ENCODE assay signal across 9 cellular contexts in genomic region chr13:96090240-96091101, GRCh38. TPM values are rescaled to one million over a fixed set of nuclear protein-coding genes. Genes with fewer than 3 reads are reported as not detected.
DNase-seq lines count a peak whose midpoint lies in the region; ATAC-seq and TF ChIP-seq lines count a peak whose summit lies in the region.
"Had no signal": no experiment of that assay in that cellular context is flagged by ENCODE, and none has a peak within 500 bp of the region (broad histone marks: within the 10 kb centered on the region; RNA-seq: fewer than 3 reads in every experiment).

No MANE protein-coding gene starts in this region.

- TF ChIP-seq CTCF in GM10266 (IDR thresholded peaks at IDR 0.05; ENCODE audit: control insufficient read depth, insufficient read depth, low read depth, missing control alignments) (no peak), Peyer's patch (IDR thresholded peaks at IDR 0.05) (no peak), fibroblast of villous mesenchyme (IDR thresholded peaks at IDR 0.05; ENCODE audit: insufficient read depth, low read depth, low read length) (no peak), progenitor cell of endocrine pancreas (IDR thresholded peaks at IDR 0.05; ENCODE audit: unreplicated experiment) (no peak)

- H3K27ac Mint-ChIP-seq in progenitor cell of endocrine pancreas (no peak overlapping the region), T-cell (no peak overlapping the region)
- H3K27ac Mint-ChIP-seq in T-helper 2 cell treated with Interferon-gamma antibody and Interleukin-4, amounts not matched to agents 5 μg/mL and 100 μg/mL, for 36 hours: no peak overlapping the region
- H3K27ac Mint-ChIP-seq: memory B cell had no signal

- CTCF ChIA-PET in T-cell (lab: Charles Lee): no interaction called here

- no peak overlapping the region for H3K27ac ChIP-seq in Peyer's patch

- peaks cover 15% of the 10 kb centered on the region for H3K4me1 ChIP-seq in HAP-1
- peaks cover 0 to 13% (median 0%) of the 10 kb centered on the region in 4 donors for H3K4me1 ChIP-seq in Peyer's patch

- H3K36me3 Mint-ChIP-seq in progenitor cell of endocrine pancreas (ENCODE audit: insufficient read depth): no peaks in the 10 kb centered on the region
- no peaks in the 10 kb centered on the region for H3K36me3 Mint-ChIP-seq in T-helper 2 cell treated with Interferon-gamma antibody and Interleukin-4, amounts not matched to agents 5 μg/mL and 100 μg/mL, for 36 hours (ENCODE audit: low read depth)
- no peaks in the 10 kb centered on the region for H3K36me3 Mint-ChIP-seq in T-cell
- H3K36me3 Mint-ChIP-seq: memory B cell had no signal

- ATAC-seq in T-cell (replicated peaks in 1 of 4) (no peak), HG03025 (IDR thresholded peaks at IDR 0.05; ENCODE audit: low FRiP score, unreplicated experiment) (no peak)

- POLR2A ChIA-PET in T-cell (lab: Charles Lee): no interaction called here

- H3K36me3 ChIP-seq in HAP-1 (replicated peaks) (no peaks in the 10 kb centered on the region), Peyer's patch (no peaks in the 10 kb centered on the region)

- no peaks in the 10 kb centered on the region for H3K9me3 Mint-ChIP-seq in progenitor cell of endocrine pancreas (ENCODE audit: low read depth)
- no peaks in the 10 kb centered on the region for H3K9me3 Mint-ChIP-seq in T-helper 2 cell treated with Interferon-gamma antibody and Interleukin-4, amounts not matched to agents 5 μg/mL and 100 μg/mL, for 36 hours
- H3K9me3 Mint-ChIP-seq in T-cell: peaks cover 0 to 3% (median 0%) of the 10 kb centered on the region in 3 donors
- H3K9me3 Mint-ChIP-seq: memory B cell had no signal

- TF ChIP-seq POLR2A in Peyer's patch (IDR thresholded peaks at IDR 0.05): no peak

- H3K27me3 ChIP-seq in HAP-1 (ENCODE audit: low read depth) (peaks cover 7% of the 10 kb centered on the region; the same call in 1 of the 2 replicates), Peyer's patch (peaks cover 0 to 9% of the 10 kb centered on the region in 2 donors)

- H3K4me3 ChIP-seq in HAP-1 (peak overlapping the region; percentile 50), Peyer's patch (peak overlapping the region in 3 of 4 donors; percentile 24 to 49 (median 46)), fibroblast of villous mesenchyme (ENCODE audit: low read depth, low read length) (peak overlapping the region; percentile 55)

- peaks cover 81% of the 10 kb centered on the region for H3K27me3 Mint-ChIP-seq in progenitor cell of endocrine pancreas
- peaks cover 57% of the 10 kb centered on the region for H3K27me3 Mint-ChIP-seq in T-helper 2 cell treated with Interferon-gamma antibody and Interleukin-4, amounts not matched to agents 5 μg/mL and 100 μg/mL, for 36 hours (ENCODE audit: low read depth)
- peaks cover 48 to 69% of the 10 kb centered on the region in 2 donors for H3K27me3 Mint-ChIP-seq in T-cell

- peaks cover 7% of the 10 kb centered on the region for H3K4me1 Mint-ChIP-seq in progenitor cell of endocrine pancreas (ENCODE audit: low read depth)
- H3K4me1 Mint-ChIP-seq in T-helper 2 cell treated with Interferon-gamma antibody and Interleukin-4, amounts not matched to agents 5 μg/mL and 100 μg/mL, for 36 hours (ENCODE audit: low read depth): no peaks in the 10 kb centered on the region
- peaks cover 0 to 9% (median 6%) of the 10 kb centered on the region in 3 donors for H3K4me1 Mint-ChIP-seq in T-cell

- DNase-seq in GM10266 (ENCODE audit: extremely low spot score) (peak; percentile 58), HAP-1 (ENCODE audit: low spot score in 2 of 2) (peak in 1 of 2 experiments; percentile 44), Peyer's patch (no peak), fibroblast of villous mesenchyme (ENCODE audit: low read depth) (no peak), progenitor cell of endocrine pancreas (ENCODE audit: low spot score, unreplicated experiment) (peak; percentile 24), T-cell (no peak)
- DNase-seq in T-helper 2 cell treated with Interferon-gamma antibody and Interleukin-4, amounts not matched to agents 5 μg/mL and 100 μg/mL, for 36 hours (ENCODE audit: low spot score): no peak

- no peaks in the 10 kb centered on the region for H3K9me3 ChIP-seq in HAP-1
- H3K9me3 ChIP-seq in Peyer's patch: no peaks in the 10 kb centered on the region

- in situ Hi-C loops in HAP-1 (cut with MboI; ENCODE audit: low sequenced_read_pairs): no loop called here

- H3K4me3 Mint-ChIP-seq in progenitor cell of endocrine pancreas (ENCODE audit: low read depth) (peak overlapping the region; percentile 31), T-cell (no peak overlapping the region)
- no peak overlapping the region for H3K4me3 Mint-ChIP-seq in T-helper 2 cell treated with Interferon-gamma antibody and Interleukin-4, amounts not matched to agents 5 μg/mL and 100 μg/mL, for 36 hours

RNA-seq across cellular contexts. Expression of gene HS6ST3, which starts 0.6 kb away (rescaled TPM):
- total RNA-seq in Peyer's patch: under 1 TPM in 1 of 4 donors, not detected in 3; 0.09 TPM
- not detected in 2 replicates for total RNA-seq in fibroblast of villous mesenchyme
- 0.84 and 2.0 TPM in 2 replicates for total RNA-seq in progenitor cell of endocrine pancreas
- not detected for total RNA-seq in T-cell

RNA-seq across cellular contexts. Expression of gene UGGT2, which starts 37.3 kb away (rescaled TPM):
- total RNA-seq in Peyer's patch: 10 to 100 TPM; 17.5 to 29.9 (median 25.2) TPM
- 63.0 and 63.5 TPM in 2 replicates for total RNA-seq in fibroblast of villous mesenchyme
- total RNA-seq in progenitor cell of endocrine pancreas: 45.1 and 49.2 TPM in 2 replicates
- total RNA-seq in T-cell: under 1 TPM in 4 of 5 donors, not detected in 1; 0.13 to 0.59 (median 0.42) TPM

Comparison
In these comparisons a context has a peak if more than half of its experiments do, and no peak if none do; other contexts are left out.
1. DNase-seq: peak in GM10266 (single experiment) and progenitor cell of endocrine pancreas (single experiment); none in Peyer's patch (0 of 3), fibroblast of villous mesenchyme (single experiment), T-helper 2 cell treated with Interferon-gamma antibody and Interleukin-4, amounts not matched to agents 5 μg/mL and 100 μg/mL, for 36 hours (single experiment) and T-cell (0 of 34).
2. RNA of gene UGGT2, which starts 37.3 kb away (total RNA-seq): 63.0 to 63.5 TPM in fibroblast of villous mesenchyme, 45.1 to 49.2 TPM in progenitor cell of endocrine pancreas and 17.5 to 29.9 TPM in Peyer's patch; 0.13 to 0.59 TPM in T-cell; every median in the first group is over 10 times any median in the second.
3. Peak in every context shown above with its lines, with median percentiles within 50 percentile points of each other: H3K4me3 ChIP-seq.